8 cellular contexts compared by ENCODE assay signal in genomic region chr1:9233942-9234222, GRCh38. TPM values are rescaled to one million over a fixed set of nuclear protein-coding genes. Genes with fewer than 3 reads are reported as not detected.
DNase-seq lines count a peak whose midpoint lies in the region; ATAC-seq and TF ChIP-seq lines count a peak whose summit lies in the region.

No MANE protein-coding gene starts in this region.

- no peaks in the 10 kb centered on the region for H3K27me3 ChIP-seq in iPS DF 6.9 (ENCODE audit: control insufficient read depth, insufficient read depth, low read length)

- peak overlapping the region; percentile 89 for H3K27ac Mint-ChIP-seq in HFFc6
- peak overlapping the region; percentile 98 for H3K27ac Mint-ChIP-seq in activated T-helper 1 cell treated with anti-CD3 and anti-CD28 coated beads, Interleukin-12 subunit alpha, Interleukin-12 subunit beta, Interleukin-2, Interleukin-4 antibody, amounts not matched to agents 30 ng/mL and 10 ng/mL and 1 ng/mL, durations not matched to agents 14 hours and 24 hours and 36 hours
- H3K27ac Mint-ChIP-seq in stimulated activated effector memory CD8-positive, alpha-beta T cell treated with anti-CD3 and anti-CD28 coated beads, Interleukin-12 subunit alpha, Interleukin-12 subunit beta, amount 100 ng/mL, for 72 hours, result peak overlapping the region; percentile 93

- no peaks in the 10 kb centered on the region for H3K9me3 ChIP-seq in iPS DF 6.9 (ENCODE audit: control insufficient read depth, insufficient read depth, low read length)

- no peak for TF ChIP-seq CTCF in HFFc6 (IDR thresholded peaks at IDR 0.05)

- DNase-seq in HFFc6 (no peak), iPS DF 6.9 (ENCODE audit: low read depth, low spot score) (no peak)
- DNase-seq in activated T-helper 1 cell treated with anti-CD3 and anti-CD28 coated beads, Interleukin-12 subunit alpha, Interleukin-12 subunit beta, Interleukin-2, Interleukin-4 antibody, amounts not matched to agents 30 ng/mL and 10 ng/mL and 1 ng/mL, durations not matched to agents 14 hours and 24 hours and 36 hours (ENCODE audit: low spot score), result no peak
- no peak for DNase-seq in stimulated activated effector memory CD8-positive, alpha-beta T cell treated with anti-CD3 and anti-CD28 coated beads, Interleukin-12 subunit alpha, Interleukin-12 subunit beta, amount 100 ng/mL, for 72 hours (ENCODE audit: low spot score in 2 of 2)

- H3K9me3 Mint-ChIP-seq in HFFc6, result no peaks in the 10 kb centered on the region
- H3K9me3 Mint-ChIP-seq in activated T-helper 1 cell treated with anti-CD3 and anti-CD28 coated beads, Interleukin-12 subunit alpha, Interleukin-12 subunit beta, Interleukin-2, Interleukin-4 antibody, amounts not matched to agents 30 ng/mL and 10 ng/mL and 1 ng/mL, durations not matched to agents 14 hours and 24 hours and 36 hours, result no peaks in the 10 kb centered on the region
- no peaks in the 10 kb centered on the region for H3K9me3 Mint-ChIP-seq in stimulated activated effector memory CD8-positive, alpha-beta T cell treated with anti-CD3 and anti-CD28 coated beads, Interleukin-12 subunit alpha, Interleukin-12 subunit beta, amount 100 ng/mL, for 72 hours

- H3K4me1 Mint-ChIP-seq in HFFc6 (ENCODE audit: low read depth), result peaks cover 44% of the 10 kb centered on the region
- peaks cover 30% of the 10 kb centered on the region for H3K4me1 Mint-ChIP-seq in activated T-helper 1 cell treated with anti-CD3 and anti-CD28 coated beads, Interleukin-12 subunit alpha, Interleukin-12 subunit beta, Interleukin-2, Interleukin-4 antibody, amounts not matched to agents 30 ng/mL and 10 ng/mL and 1 ng/mL, durations not matched to agents 14 hours and 24 hours and 36 hours (ENCODE audit: low read depth)
- peaks cover 39% of the 10 kb centered on the region for H3K4me1 Mint-ChIP-seq in stimulated activated effector memory CD8-positive, alpha-beta T cell treated with anti-CD3 and anti-CD28 coated beads, Interleukin-12 subunit alpha, Interleukin-12 subunit beta, amount 100 ng/mL, for 72 hours

- H3K36me3 ChIP-seq in iPS DF 6.9 (ENCODE audit: control insufficient read depth, insufficient read depth, low read length), result no peaks in the 10 kb centered on the region

- H3K36me3 Mint-ChIP-seq in HFFc6 (ENCODE audit: low read depth), result 0 out of 2 replicates have a peak, but pooled peaks cover 6% of the 10 kb centered on the region
- H3K36me3 Mint-ChIP-seq in activated T-helper 1 cell treated with anti-CD3 and anti-CD28 coated beads, Interleukin-12 subunit alpha, Interleukin-12 subunit beta, Interleukin-2, Interleukin-4 antibody, amounts not matched to agents 30 ng/mL and 10 ng/mL and 1 ng/mL, durations not matched to agents 14 hours and 24 hours and 36 hours (ENCODE audit: low read depth), result peaks cover 14% of the 10 kb centered on the region
- H3K36me3 Mint-ChIP-seq in stimulated activated effector memory CD8-positive, alpha-beta T cell treated with anti-CD3 and anti-CD28 coated beads, Interleukin-12 subunit alpha, Interleukin-12 subunit beta, amount 100 ng/mL, for 72 hours, result peaks cover 6% of the 10 kb centered on the region

- WGBS in iPS DF 6.9 (ENCODE audit: insufficient coverage, insufficient read length), result no CpG with 5 or more reads among the region's 3 CpGs

- no peak for ATAC-seq in stimulated activated effector memory CD8-positive, alpha-beta T cell treated with anti-CD3 and anti-CD28 coated beads, Interleukin-12 subunit alpha, Interleukin-12 subunit beta, amount 100 ng/mL, for 72 hours
- no peak for ATAC-seq in HG02884 (IDR thresholded peaks at IDR 0.05; ENCODE audit: unreplicated experiment)
- no peak for ATAC-seq in HG03342 (IDR thresholded peaks at IDR 0.05; ENCODE audit: unreplicated experiment)
- ATAC-seq in HG02571 (IDR thresholded peaks at IDR 0.05; ENCODE audit: unreplicated experiment), result no peak
- no peak for ATAC-seq in HG03571 (IDR thresholded peaks at IDR 0.05; ENCODE audit: unreplicated experiment)

- peak overlapping the region; percentile 89 for H3K4me3 Mint-ChIP-seq in HFFc6
- peak overlapping the region; percentile 94 for H3K4me3 Mint-ChIP-seq in activated T-helper 1 cell treated with anti-CD3 and anti-CD28 coated beads, Interleukin-12 subunit alpha, Interleukin-12 subunit beta, Interleukin-2, Interleukin-4 antibody, amounts not matched to agents 30 ng/mL and 10 ng/mL and 1 ng/mL, durations not matched to agents 14 hours and 24 hours and 36 hours
- H3K4me3 Mint-ChIP-seq in stimulated activated effector memory CD8-positive, alpha-beta T cell treated with anti-CD3 and anti-CD28 coated beads, Interleukin-12 subunit alpha, Interleukin-12 subunit beta, amount 100 ng/mL, for 72 hours, result peak overlapping the region; percentile 86

- H3K4me1 ChIP-seq in iPS DF 6.9 (ENCODE audit: control insufficient read depth, insufficient read depth, low read length), result no peaks in the 10 kb centered on the region; the same call in 1 of the 2 replicates

- H3K27me3 Mint-ChIP-seq in HFFc6 (ENCODE audit: insufficient read depth), result peaks cover 2% of the 10 kb centered on the region
- H3K27me3 Mint-ChIP-seq in activated T-helper 1 cell treated with anti-CD3 and anti-CD28 coated beads, Interleukin-12 subunit alpha, Interleukin-12 subunit beta, Interleukin-2, Interleukin-4 antibody, amounts not matched to agents 30 ng/mL and 10 ng/mL and 1 ng/mL, durations not matched to agents 14 hours and 24 hours and 36 hours (ENCODE audit: insufficient read depth), result peaks cover 3% of the 10 kb centered on the region

- H3K27ac ChIP-seq in iPS DF 6.9 (ENCODE audit: low read length), result no peak overlapping the region

- peak overlapping the region; percentile 66; the same call in 1 of the 2 replicates for H3K4me3 ChIP-seq in iPS DF 6.9 (ENCODE audit: low read length)

- intact Hi-C loops in activated T-helper 1 cell treated with anti-CD3 and anti-CD28 coated beads, Interleukin-12 subunit alpha, Interleukin-12 subunit beta, Interleukin-2, Interleukin-4 antibody, amounts not matched to agents 30 ng/mL and 10 ng/mL and 1 ng/mL, durations not matched to agents 14 hours and 24 hours and 36 hours (cut with micrococcal nuclease), result loop anchor here (1.0 to 10.0 kb wide), 9 partner anchors 31 to 798 kb away; partner anchors contain the start of genes GPR157, PIK3CD and UBE4B

RNA-seq across cellular contexts. Expression of gene H6PD, which starts 0.7 kb away (rescaled TPM):
- 10 to 100 TPM; 14.6 to 19.6 (median 16.1) TPM for total RNA-seq in HFFc6 (2021; fragmentation: NEBNext Ultra II Directional; extraction: Animal tissue kit (Norgen Biotek cat#: 25700))
- total RNA-seq in activated T-helper 1 cell treated with anti-CD3 and anti-CD28 coated beads, Interleukin-12 subunit alpha, Interleukin-12 subunit beta, Interleukin-2, Interleukin-4 antibody, amounts not matched to agents 30 ng/mL and 10 ng/mL and 1 ng/mL, durations not matched to agents 14 hours and 24 hours and 36 hours, result 15.7 TPM in 2 replicates

RNA-seq across cellular contexts. Expression of gene SPSB1, which starts 58.8 kb away (rescaled TPM):
- total RNA-seq in HFFc6 (2021; fragmentation: NEBNext Ultra II Directional; extraction: Animal tissue kit (Norgen Biotek cat#: 25700)), result 10 to 100 TPM in 1 of 6 experiments, 1 to 10 TPM in 5; 5.9 to 10.4 (median 8.6) TPM
- total RNA-seq in activated T-helper 1 cell treated with anti-CD3 and anti-CD28 coated beads, Interleukin-12 subunit alpha, Interleukin-12 subunit beta, Interleukin-2, Interleukin-4 antibody, amounts not matched to agents 30 ng/mL and 10 ng/mL and 1 ng/mL, durations not matched to agents 14 hours and 24 hours and 36 hours, result 8.9 and 10.0 TPM in 2 replicates
